8 cellular contexts compared by ENCODE assay signal in genomic region chr1:113073457-113073950, GRCh38. TPM values are rescaled to one million over a fixed set of nuclear protein-coding genes. Genes with fewer than 3 reads are reported as not detected.
DNase-seq lines count a peak whose midpoint lies in the region; ATAC-seq lines count a peak whose summit lies in the region.

No MANE protein-coding gene starts in this region.

- DNase-seq in DMS53 treated with DMSO at 0.1 percent for 48 hours (lab: John Stamatoyannopoulos, UW; ENCODE audit: unreplicated experiment) (peak; percentile 56), left cardiac atrium (no peak), pulmonary artery endothelial cell (ENCODE audit: low read depth, low spot score) (peak; percentile 15), NCI-H1048 (lab: John Stamatoyannopoulos, UW) (no peak)
- DNase-seq in activated CD8-positive, alpha-beta memory T cell treated with anti-CD3 and anti-CD28 coated beads for 24 hours: no peak

- peak overlapping the region; percentile 100 for H3K4me3 Mint-ChIP-seq in activated T-helper 17 cell treated with anti-CD3 and anti-CD28 coated beads, Interleukin-2, amount 50 U/mL, for 72 hours

- peaks cover 29% of the 10 kb centered on the region for H3K36me3 Mint-ChIP-seq in activated T-helper 17 cell treated with anti-CD3 and anti-CD28 coated beads, Interleukin-2, amount 50 U/mL, for 72 hours (ENCODE audit: low read depth)

- H3K9me3 Mint-ChIP-seq in activated T-helper 17 cell treated with anti-CD3 and anti-CD28 coated beads, Interleukin-2, amount 50 U/mL, for 72 hours: no peaks in the 10 kb centered on the region

- intact Hi-C loops in left cardiac atrium (cut with DNase I): loop anchor here in 1 of 2 donors (5.0 kb wide), 1 partner anchor 356 kb away; the partner anchor contains the start of gene PPM1J

- ATAC-seq in GM19438 (IDR thresholded peaks at IDR 0.05; ENCODE audit: low read depth, unreplicated experiment) (peak; percentile 31), HG03520 (IDR thresholded peaks at IDR 0.05; ENCODE audit: unreplicated experiment) (peak; percentile 18), left cardiac atrium (peak; percentile 56 to 69)
- ATAC-seq in activated T-helper 17 cell treated with anti-CD3 and anti-CD28 coated beads, Interleukin-2, amount 50 U/mL, for 72 hours (replicated peaks): peak; percentile 1

- peaks cover 10% of the 10 kb centered on the region for H3K4me1 Mint-ChIP-seq in activated T-helper 17 cell treated with anti-CD3 and anti-CD28 coated beads, Interleukin-2, amount 50 U/mL, for 72 hours

- H3K27me3 Mint-ChIP-seq in activated T-helper 17 cell treated with anti-CD3 and anti-CD28 coated beads, Interleukin-2, amount 50 U/mL, for 72 hours: no peaks in the 10 kb centered on the region

- H3K27ac Mint-ChIP-seq in activated T-helper 17 cell treated with anti-CD3 and anti-CD28 coated beads, Interleukin-2, amount 50 U/mL, for 72 hours: peak overlapping the region; percentile 99

RNA-seq across cellular contexts. Expression of gene LRIG2, which starts 0.5 kb away (rescaled TPM):
- 10 to 100 TPM in 1 of 2 donors, 1 to 10 TPM in 1; 9.9 to 12.9 TPM for total RNA-seq in activated T-helper 17 cell treated with anti-CD3 and anti-CD28 coated beads, Interleukin-2, amount 50 U/mL, for 72 hours
- total RNA-seq in left cardiac atrium: 1 to 10 TPM; 8.7 to 9.9 TPM
- 9.5 and 12.4 TPM in 2 replicates for total RNA-seq in pulmonary artery endothelial cell

Comparison
In these comparisons a context has a peak if more than half of its experiments do, and no peak if none do; other contexts are left out.
1. DNase-seq: peak in DMS53 treated with DMSO at 0.1 percent for 48 hours (single experiment) and pulmonary artery endothelial cell (single experiment); none in left cardiac atrium (single experiment), activated CD8-positive, alpha-beta memory T cell treated with anti-CD3 and anti-CD28 coated beads for 24 hours (single experiment) and NCI-H1048 (single experiment).
2. ATAC-seq: peak in every context shown above with its lines; median percentile 62 in left cardiac atrium; 31 in GM19438; 18 in HG03520; 1 in activated T-helper 17 cell treated with anti-CD3 and anti-CD28 coated beads, Interleukin-2, amount 50 U/mL, for 72 hours.